Comparison of ENCODE assay signal across 1 cellular context in genomic region chr11:124916370-124916710, GRCh38.
TF ChIP-seq lines count a peak whose summit lies in the region.

No MANE protein-coding gene starts in this region.

TF ChIP-seq in IMR-90, 13 proteins besides CTCF, POLR2A, EP300 and RAD21 (continued from another document):
- no peak for TF ChIP-seq USF2 (IDR thresholded peaks at IDR 0.05; ENCODE audit: low read depth, low read length)
- no peak for TF ChIP-seq MAFK (IDR thresholded peaks at IDR 0.05; ENCODE audit: low read depth, low read length)
- TF ChIP-seq SMC3 (IDR thresholded peaks at IDR 0.05; ENCODE audit: low read depth, low read length): no peak
- no peak for TF ChIP-seq ELK1 (IDR thresholded peaks at IDR 0.05; ENCODE audit: borderline replicate concordance, low read depth, low read length)
- TF ChIP-seq RCOR1 (IDR thresholded peaks at IDR 0.05; ENCODE audit: insufficient replicate concordance, low read length): no peak
- no peak for TF ChIP-seq CEBPB (IDR thresholded peaks at IDR 0.05; ENCODE audit: low read depth, low read length)
- TF ChIP-seq CHD1 (IDR thresholded peaks at IDR 0.05; ENCODE audit: low read depth, low read length): no peak
- no peak for TF ChIP-seq FOS (IDR thresholded peaks at IDR 0.05; ENCODE audit: low read depth, low read length)
- no peak for TF ChIP-seq BHLHE40 (IDR thresholded peaks at IDR 0.05; ENCODE audit: low read depth, low read length)
